Comparison of ENCODE assay signal across 1 cellular context in the genomic region with DNA sequence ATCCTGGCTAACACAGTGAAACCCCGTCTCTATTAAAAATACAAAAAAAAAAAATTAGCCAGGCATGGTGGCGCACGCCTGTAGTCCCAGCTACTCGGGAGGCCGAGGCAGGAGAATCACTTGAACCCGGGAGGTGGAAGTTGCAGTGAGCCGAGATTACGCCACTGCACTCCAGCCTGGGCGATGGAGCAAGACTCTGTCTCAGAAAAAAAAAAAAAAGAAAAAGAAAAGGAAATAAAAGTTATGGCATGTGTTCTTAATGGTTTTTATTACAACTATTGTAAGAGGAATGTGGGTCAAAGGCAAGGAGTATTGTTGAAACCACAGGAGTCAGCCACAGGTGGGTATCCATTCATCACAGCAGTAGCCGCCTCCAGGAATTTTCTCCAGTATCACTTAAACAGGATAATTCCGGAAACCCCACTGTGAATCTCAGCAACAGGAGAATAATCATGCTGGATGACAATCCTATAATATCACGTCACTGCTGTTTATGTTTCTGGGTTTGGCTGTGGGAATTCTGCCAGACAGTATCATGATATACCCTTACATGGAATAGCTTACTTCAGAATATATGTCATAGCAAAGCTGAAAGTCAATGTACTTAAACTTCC.
A peak's percentile ranks its signal among the peaks of the same experiment; 100 is the strongest.
TF ChIP-seq lines count a peak whose summit lies in the region.

No MANE protein-coding gene starts in this region.

TF ChIP-seq in HEK293, 187 proteins besides CTCF, POLR2A, EP300 and RAD21 (continued from another document and continues in another):
- TF ChIP-seq, protein P1, sequence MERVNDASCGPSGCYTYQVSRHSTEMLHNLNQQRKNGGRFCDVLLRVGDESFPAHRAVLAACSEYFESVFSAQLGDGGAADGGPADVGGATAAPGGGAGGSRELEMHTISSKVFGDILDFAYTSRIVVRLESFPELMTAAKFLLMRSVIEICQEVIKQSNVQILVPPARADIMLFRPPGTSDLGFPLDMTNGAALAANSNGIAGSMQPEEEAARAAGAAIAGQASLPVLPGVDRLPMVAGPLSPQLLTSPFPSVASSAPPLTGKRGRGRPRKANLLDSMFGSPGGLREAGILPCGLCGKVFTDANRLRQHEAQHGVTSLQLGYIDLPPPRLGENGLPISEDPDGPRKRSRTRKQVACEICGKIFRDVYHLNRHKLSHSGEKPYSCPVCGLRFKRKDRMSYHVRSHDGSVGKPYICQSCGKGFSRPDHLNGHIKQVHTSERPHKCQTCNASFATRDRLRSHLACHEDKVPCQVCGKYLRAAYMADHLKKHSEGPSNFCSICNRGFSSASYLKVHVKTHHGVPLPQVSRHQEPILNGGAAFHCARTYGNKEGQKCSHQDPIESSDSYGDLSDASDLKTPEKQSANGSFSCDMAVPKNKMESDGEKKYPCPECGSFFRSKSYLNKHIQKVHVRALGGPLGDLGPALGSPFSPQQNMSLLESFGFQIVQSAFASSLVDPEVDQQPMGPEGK (tag by site-specific recombination; IDR thresholded peaks at IDR 0.05), result 0 out of 2 replicates have a peak, but pooled peaks have one; percentile 22
- TF ChIP-seq ZNF10 (tag by site-specific recombination; IDR thresholded peaks at IDR 0.05), result peak; percentile 39
- TF ChIP-seq, protein P2, sequence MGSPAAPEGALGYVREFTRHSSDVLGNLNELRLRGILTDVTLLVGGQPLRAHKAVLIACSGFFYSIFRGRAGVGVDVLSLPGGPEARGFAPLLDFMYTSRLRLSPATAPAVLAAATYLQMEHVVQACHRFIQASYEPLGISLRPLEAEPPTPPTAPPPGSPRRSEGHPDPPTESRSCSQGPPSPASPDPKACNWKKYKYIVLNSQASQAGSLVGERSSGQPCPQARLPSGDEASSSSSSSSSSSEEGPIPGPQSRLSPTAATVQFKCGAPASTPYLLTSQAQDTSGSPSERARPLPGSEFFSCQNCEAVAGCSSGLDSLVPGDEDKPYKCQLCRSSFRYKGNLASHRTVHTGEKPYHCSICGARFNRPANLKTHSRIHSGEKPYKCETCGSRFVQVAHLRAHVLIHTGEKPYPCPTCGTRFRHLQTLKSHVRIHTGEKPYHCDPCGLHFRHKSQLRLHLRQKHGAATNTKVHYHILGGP (tag by site-specific recombination; IDR thresholded peaks at IDR 0.05), result peak; percentile 61
- peak; percentile 83 for TF ChIP-seq ZNF324 (tag by site-specific recombination; IDR thresholded peaks at IDR 0.05)
- peak; percentile 80 for TF ChIP-seq ZNF843 (tag by site-specific recombination; IDR thresholded peaks at IDR 0.05)
- TF ChIP-seq ZNF639 (tag by site-specific recombination; IDR thresholded peaks at IDR 0.05), result 0 out of 2 replicates have a peak, but pooled peaks have one; percentile 36
- 0 out of 2 replicates have a peak, but pooled peaks have one; percentile 8 for TF ChIP-seq ZNF654 (tag by site-specific recombination; IDR thresholded peaks at IDR 0.05; ENCODE audit: low read depth)
- peak; percentile 78 for TF ChIP-seq ZSCAN30 (tag by site-specific recombination; IDR thresholded peaks at IDR 0.05)
- peak; percentile 37; the same call in 1 of the 2 replicates for TF ChIP-seq ZNF561 (tag by site-specific recombination; IDR thresholded peaks at IDR 0.05; ENCODE audit: borderline replicate concordance)
- peak; percentile 77; the same call in 1 of the 2 replicates for TF ChIP-seq ZNF24 (tag by site-specific recombination; IDR thresholded peaks at IDR 0.05)
- peak; percentile 84 for TF ChIP-seq ZEB2 (tag by site-specific recombination; IDR thresholded peaks at IDR 0.05)
- TF ChIP-seq ZBTB8A (tag by site-specific recombination; IDR thresholded peaks at IDR 0.05), result 0 out of 2 replicates have a peak, but pooled peaks have one; percentile 15
- TF ChIP-seq GLIS1 (tag by site-specific recombination; IDR thresholded peaks at IDR 0.05), result peak; percentile 71
- TF ChIP-seq, protein P3, sequence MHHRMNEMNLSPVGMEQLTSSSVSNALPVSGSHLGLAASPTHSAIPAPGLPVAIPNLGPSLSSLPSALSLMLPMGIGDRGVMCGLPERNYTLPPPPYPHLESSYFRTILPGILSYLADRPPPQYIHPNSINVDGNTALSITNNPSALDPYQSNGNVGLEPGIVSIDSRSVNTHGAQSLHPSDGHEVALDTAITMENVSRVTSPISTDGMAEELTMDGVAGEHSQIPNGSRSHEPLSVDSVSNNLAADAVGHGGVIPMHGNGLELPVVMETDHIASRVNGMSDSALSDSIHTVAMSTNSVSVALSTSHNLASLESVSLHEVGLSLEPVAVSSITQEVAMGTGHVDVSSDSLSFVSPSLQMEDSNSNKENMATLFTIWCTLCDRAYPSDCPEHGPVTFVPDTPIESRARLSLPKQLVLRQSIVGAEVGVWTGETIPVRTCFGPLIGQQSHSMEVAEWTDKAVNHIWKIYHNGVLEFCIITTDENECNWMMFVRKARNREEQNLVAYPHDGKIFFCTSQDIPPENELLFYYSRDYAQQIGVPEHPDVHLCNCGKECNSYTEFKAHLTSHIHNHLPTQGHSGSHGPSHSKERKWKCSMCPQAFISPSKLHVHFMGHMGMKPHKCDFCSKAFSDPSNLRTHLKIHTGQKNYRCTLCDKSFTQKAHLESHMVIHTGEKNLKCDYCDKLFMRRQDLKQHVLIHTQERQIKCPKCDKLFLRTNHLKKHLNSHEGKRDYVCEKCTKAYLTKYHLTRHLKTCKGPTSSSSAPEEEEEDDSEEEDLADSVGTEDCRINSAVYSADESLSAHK (tag by site-specific recombination; IDR thresholded peaks at IDR 0.05), result 0 out of 2 replicates have a peak, but pooled peaks have one; percentile 11
- TF ChIP-seq ZBTB17 (tag by site-specific recombination; IDR thresholded peaks at IDR 0.05), result peak; percentile 66
- peak; percentile 56; the same call in 1 of the 2 replicates for TF ChIP-seq ZXDB (tag by site-specific recombination; IDR thresholded peaks at IDR 0.05)
- TF ChIP-seq, protein P4, sequence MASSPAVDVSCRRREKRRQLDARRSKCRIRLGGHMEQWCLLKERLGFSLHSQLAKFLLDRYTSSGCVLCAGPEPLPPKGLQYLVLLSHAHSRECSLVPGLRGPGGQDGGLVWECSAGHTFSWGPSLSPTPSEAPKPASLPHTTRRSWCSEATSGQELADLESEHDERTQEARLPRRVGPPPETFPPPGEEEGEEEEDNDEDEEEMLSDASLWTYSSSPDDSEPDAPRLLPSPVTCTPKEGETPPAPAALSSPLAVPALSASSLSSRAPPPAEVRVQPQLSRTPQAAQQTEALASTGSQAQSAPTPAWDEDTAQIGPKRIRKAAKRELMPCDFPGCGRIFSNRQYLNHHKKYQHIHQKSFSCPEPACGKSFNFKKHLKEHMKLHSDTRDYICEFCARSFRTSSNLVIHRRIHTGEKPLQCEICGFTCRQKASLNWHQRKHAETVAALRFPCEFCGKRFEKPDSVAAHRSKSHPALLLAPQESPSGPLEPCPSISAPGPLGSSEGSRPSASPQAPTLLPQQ (tag by site-specific recombination; IDR thresholded peaks at IDR 0.05), result peak; percentile 87
- peak; percentile 45; the same call in 1 of the 2 replicates for TF ChIP-seq FEZF1 (tag by site-specific recombination; IDR thresholded peaks at IDR 0.05)
- TF ChIP-seq, protein P5, sequence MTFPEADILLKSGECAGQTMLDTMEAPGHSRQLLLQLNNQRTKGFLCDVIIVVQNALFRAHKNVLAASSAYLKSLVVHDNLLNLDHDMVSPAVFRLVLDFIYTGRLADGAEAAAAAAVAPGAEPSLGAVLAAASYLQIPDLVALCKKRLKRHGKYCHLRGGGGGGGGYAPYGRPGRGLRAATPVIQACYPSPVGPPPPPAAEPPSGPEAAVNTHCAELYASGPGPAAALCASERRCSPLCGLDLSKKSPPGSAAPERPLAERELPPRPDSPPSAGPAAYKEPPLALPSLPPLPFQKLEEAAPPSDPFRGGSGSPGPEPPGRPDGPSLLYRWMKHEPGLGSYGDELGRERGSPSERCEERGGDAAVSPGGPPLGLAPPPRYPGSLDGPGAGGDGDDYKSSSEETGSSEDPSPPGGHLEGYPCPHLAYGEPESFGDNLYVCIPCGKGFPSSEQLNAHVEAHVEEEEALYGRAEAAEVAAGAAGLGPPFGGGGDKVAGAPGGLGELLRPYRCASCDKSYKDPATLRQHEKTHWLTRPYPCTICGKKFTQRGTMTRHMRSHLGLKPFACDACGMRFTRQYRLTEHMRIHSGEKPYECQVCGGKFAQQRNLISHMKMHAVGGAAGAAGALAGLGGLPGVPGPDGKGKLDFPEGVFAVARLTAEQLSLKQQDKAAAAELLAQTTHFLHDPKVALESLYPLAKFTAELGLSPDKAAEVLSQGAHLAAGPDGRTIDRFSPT (tag by site-specific recombination; IDR thresholded peaks at IDR 0.05), result peak; percentile 88
- TF ChIP-seq OSR2 (tag by site-specific recombination; IDR thresholded peaks at IDR 0.05), result peak; percentile 95
- peak; percentile 96 for TF ChIP-seq SCRT1 (tag by site-specific recombination; IDR thresholded peaks at IDR 0.05; ENCODE audit: borderline replicate concordance)
- TF ChIP-seq, protein P6, sequence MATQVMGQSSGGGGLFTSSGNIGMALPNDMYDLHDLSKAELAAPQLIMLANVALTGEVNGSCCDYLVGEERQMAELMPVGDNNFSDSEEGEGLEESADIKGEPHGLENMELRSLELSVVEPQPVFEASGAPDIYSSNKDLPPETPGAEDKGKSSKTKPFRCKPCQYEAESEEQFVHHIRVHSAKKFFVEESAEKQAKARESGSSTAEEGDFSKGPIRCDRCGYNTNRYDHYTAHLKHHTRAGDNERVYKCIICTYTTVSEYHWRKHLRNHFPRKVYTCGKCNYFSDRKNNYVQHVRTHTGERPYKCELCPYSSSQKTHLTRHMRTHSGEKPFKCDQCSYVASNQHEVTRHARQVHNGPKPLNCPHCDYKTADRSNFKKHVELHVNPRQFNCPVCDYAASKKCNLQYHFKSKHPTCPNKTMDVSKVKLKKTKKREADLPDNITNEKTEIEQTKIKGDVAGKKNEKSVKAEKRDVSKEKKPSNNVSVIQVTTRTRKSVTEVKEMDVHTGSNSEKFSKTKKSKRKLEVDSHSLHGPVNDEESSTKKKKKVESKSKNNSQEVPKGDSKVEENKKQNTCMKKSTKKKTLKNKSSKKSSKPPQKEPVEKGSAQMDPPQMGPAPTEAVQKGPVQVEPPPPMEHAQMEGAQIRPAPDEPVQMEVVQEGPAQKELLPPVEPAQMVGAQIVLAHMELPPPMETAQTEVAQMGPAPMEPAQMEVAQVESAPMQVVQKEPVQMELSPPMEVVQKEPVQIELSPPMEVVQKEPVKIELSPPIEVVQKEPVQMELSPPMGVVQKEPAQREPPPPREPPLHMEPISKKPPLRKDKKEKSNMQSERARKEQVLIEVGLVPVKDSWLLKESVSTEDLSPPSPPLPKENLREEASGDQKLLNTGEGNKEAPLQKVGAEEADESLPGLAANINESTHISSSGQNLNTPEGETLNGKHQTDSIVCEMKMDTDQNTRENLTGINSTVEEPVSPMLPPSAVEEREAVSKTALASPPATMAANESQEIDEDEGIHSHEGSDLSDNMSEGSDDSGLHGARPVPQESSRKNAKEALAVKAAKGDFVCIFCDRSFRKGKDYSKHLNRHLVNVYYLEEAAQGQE (tag by site-specific recombination; IDR thresholded peaks at IDR 0.05), result peak; percentile 26; the same call in 1 of the 2 replicates
- TF ChIP-seq GFI1B (tag by site-specific recombination; IDR thresholded peaks at IDR 0.05), result peak; percentile 82
- peak; percentile 72 for TF ChIP-seq ZNF366 (tag by site-specific recombination; conservative IDR thresholded peaks at IDR 0.05)
- peak; percentile 87 for TF ChIP-seq ZBTB21 (tag by site-specific recombination; IDR thresholded peaks at IDR 0.05)
- TF ChIP-seq EGR2 (tag by site-specific recombination; IDR thresholded peaks at IDR 0.05; ENCODE audit: low read depth), result 0 out of 2 replicates have a peak, but pooled peaks have one; percentile 10
- TF ChIP-seq, protein P7, sequence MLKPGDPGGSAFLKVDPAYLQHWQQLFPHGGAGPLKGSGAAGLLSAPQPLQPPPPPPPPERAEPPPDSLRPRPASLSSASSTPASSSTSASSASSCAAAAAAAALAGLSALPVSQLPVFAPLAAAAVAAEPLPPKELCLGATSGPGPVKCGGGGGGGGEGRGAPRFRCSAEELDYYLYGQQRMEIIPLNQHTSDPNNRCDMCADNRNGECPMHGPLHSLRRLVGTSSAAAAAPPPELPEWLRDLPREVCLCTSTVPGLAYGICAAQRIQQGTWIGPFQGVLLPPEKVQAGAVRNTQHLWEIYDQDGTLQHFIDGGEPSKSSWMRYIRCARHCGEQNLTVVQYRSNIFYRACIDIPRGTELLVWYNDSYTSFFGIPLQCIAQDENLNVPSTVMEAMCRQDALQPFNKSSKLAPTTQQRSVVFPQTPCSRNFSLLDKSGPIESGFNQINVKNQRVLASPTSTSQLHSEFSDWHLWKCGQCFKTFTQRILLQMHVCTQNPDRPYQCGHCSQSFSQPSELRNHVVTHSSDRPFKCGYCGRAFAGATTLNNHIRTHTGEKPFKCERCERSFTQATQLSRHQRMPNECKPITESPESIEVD (tag by site-specific recombination; IDR thresholded peaks at IDR 0.05), result peak; percentile 92
- 0 out of 2 replicates have a peak, but pooled peaks have one; percentile 35 for TF ChIP-seq WT1 (tag by site-specific recombination; IDR thresholded peaks at IDR 0.05)
- TF ChIP-seq, protein P8, sequence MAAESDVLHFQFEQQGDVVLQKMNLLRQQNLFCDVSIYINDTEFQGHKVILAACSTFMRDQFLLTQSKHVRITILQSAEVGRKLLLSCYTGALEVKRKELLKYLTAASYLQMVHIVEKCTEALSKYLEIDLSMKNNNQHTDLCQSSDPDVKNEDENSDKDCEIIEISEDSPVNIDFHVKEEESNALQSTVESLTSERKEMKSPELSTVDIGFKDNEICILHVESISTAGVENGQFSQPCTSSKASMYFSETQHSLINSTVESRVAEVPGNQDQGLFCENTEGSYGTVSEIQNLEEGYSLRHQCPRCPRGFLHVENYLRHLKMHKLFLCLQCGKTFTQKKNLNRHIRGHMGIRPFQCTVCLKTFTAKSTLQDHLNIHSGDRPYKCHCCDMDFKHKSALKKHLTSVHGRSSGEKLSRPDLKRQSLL (tag by site-specific recombination; IDR thresholded peaks at IDR 0.05), result peak; percentile 71
